28 cellular contexts compared by ENCODE assay signal in the genomic region with DNA sequence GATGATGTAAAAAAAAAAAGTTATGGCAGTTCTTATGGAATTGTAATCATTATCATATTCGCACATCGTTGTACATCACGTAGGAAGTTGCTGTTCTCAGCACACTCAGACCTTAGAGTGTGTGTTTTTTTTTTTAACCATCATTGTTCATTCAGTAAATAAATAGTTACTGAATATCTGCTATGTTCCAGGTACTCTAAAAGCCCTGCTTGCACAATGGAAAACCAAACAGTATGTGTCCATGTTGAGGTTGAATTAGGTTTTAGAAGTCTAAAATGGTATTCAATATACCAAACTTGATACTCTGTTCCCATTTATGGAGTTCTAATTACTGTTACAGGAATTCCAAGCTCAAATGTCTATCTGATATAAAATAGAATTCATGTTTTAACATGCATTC.
"Had no signal": no experiment of that assay in that cellular context is flagged by ENCODE, and none has a peak within 500 bp of the region (broad histone marks: within the 10 kb centered on the region; RNA-seq: fewer than 3 reads in every experiment).

No MANE protein-coding gene starts in this region.

- H3K36me3 ChIP-seq: neural progenitor cell, ovary, suprapubic skin, transverse colon, vagina had no signal

- H3K9me3 ChIP-seq: ovary, psoas muscle, spleen, suprapubic skin, testis, tibial artery, transverse colon, vagina had no signal

- H3K27me3 ChIP-seq: neural progenitor cell, ovary, spleen, suprapubic skin, testis, tibial artery, transverse colon, vagina had no signal

- H3K27ac ChIP-seq: neural progenitor cell, ovary, parathyroid adenoma, psoas muscle, skin epidermis, spleen, suprapubic skin, testis, tibial artery, transverse colon, vagina had no signal

- DNase-seq: natural killer cell; occipital lobe; ovary; posterior cingulate gyrus; psoas muscle; right cardiac atrium; spleen; stimulated activated CD4-positive, alpha-beta T cell treated with anti-CD3 and anti-CD28 coated beads, Interleukin-12 subunit alpha, Interleukin-12 subunit beta, amount 100 ng/mL, for 4 hours; stimulated activated CD4-positive, alpha-beta T cell treated with anti-CD3 and anti-CD28 coated beads, Interleukin-1b, Interleukin-23, amount 100 ng/mL, for 48 hours; stimulated activated CD4-positive, alpha-beta T cell treated with anti-CD3 and anti-CD28 coated beads, Interleukin-4, amount 100 ng/mL, for 1 hour; stimulated activated CD4-positive, alpha-beta T cell treated with anti-CD3 and anti-CD28 coated beads, Interleukin-4, amount 100 ng/mL, for 4 hours; stimulated activated CD8-positive, alpha-beta memory T cell treated with anti-CD3 and anti-CD28 coated beads, Interleukin-4, amount 100 ng/mL, for 48 hours; stimulated activated naive CD4-positive, alpha-beta T cell; stimulated activated naive CD8-positive, alpha-beta T cell treated with anti-CD3 and anti-CD28 coated beads, Interleukin-15, amount 100 ng/mL, for 72 hours; stimulated activated naive CD8-positive, alpha-beta T cell treated with anti-CD3 and anti-CD28 coated beads, Interleukin-15, Interleukin-2, amounts not matched to agents 100 U/mL and 50 U/mL, for 24 hours; substantia nigra; testis; tibial artery; transverse colon had no signal

- H3K4me3 ChIP-seq: neural progenitor cell, ovary, psoas muscle, skin epidermis, smooth muscle cell, spleen, suprapubic skin, testis, tibial artery, transverse colon, vagina had no signal

- H2AFZ ChIP-seq: neural progenitor cell, parathyroid adenoma had no signal

- FAIRE-seq: urothelium cell line had no signal

- H3K4me1 ChIP-seq: parathyroid adenoma, spleen, suprapubic skin, transverse colon, vagina had no signal

- H3K4me2 ChIP-seq: smooth muscle cell had no signal

- ATAC-seq: natural killer cell; psoas muscle; right cardiac atrium; sciatic nerve; stimulated activated memory B cell treated with anti-CD40 and anti-IgM and Interleukin-4, amounts not matched to agents 10 μg/mL and 1 μg/mL and 100 μg/mL, for 72 hours; stimulated activated naive CD8-positive, alpha-beta T cell treated with anti-CD3 and anti-CD28 coated beads, Interleukin-15, amount 100 ng/mL, for 72 hours; stimulated activated naive CD8-positive, alpha-beta T cell treated with anti-CD3 and anti-CD28 coated beads, Interleukin-15, Interleukin-2, amounts not matched to agents 100 U/mL and 50 U/mL, for 24 hours had no signal
